Comparison of ENCODE assay signal across 17 cellular contexts in the genomic region with DNA sequence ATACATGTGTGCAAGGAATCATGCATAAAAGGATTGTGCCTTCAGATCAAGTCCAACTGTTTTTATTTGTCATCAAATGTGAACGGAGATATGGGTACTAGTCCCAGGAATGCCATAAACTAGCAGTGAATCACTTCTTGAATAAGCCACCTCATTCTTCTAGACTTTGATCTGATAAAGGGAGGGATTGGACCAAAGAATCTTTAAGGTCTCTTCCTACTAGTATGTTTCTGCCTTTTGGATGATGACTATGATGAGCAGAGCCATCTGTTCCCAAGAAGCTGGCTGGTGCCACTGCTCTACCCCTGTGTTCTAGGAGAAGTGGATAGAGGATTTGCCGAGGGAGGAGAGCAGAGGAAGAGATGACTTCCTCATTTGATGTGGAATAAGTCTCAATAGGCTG. TPM values are rescaled to one million over a fixed set of nuclear protein-coding genes. Genes with fewer than 3 reads are reported as not detected.
DNase-seq lines count a peak whose midpoint lies in the region; ATAC-seq, FAIRE-seq and TF ChIP-seq lines count a peak whose summit lies in the region.
"Had no signal": no experiment of that assay in that cellular context is flagged by ENCODE, and none has a peak within 500 bp of the region (broad histone marks: within the 10 kb centered on the region; RNA-seq: fewer than 3 reads in every experiment).

No MANE protein-coding gene starts in this region.

- H3K27me3 ChIP-seq in astrocyte (ENCODE audit: insufficient read depth, low read length): no peaks in the 10 kb centered on the region
- H3K27me3 ChIP-seq in esophagus squamous epithelium: no peaks in the 10 kb centered on the region
- H3K27me3 ChIP-seq: ovary, upper lobe of left lung had no signal

- ATAC-seq in HG02678 (IDR thresholded peaks at IDR 0.05; ENCODE audit: unreplicated experiment): no peak
- ATAC-seq: Right ventricle myocardium inferior had no signal

- peaks cover 48% of the 10 kb centered on the region for H3K4me1 Mint-ChIP-seq in astrocyte (ENCODE audit: low read depth, unreplicated experiment)

- no peaks in the 10 kb centered on the region for H3K9me3 Mint-ChIP-seq in astrocyte (ENCODE audit: unreplicated experiment)

- no peaks in the 10 kb centered on the region for H4K20me1 ChIP-seq in astrocyte (ENCODE audit: insufficient read depth, low read length)

- H3K36me3 Mint-ChIP-seq in astrocyte (ENCODE audit: low read depth, unreplicated experiment): no peaks in the 10 kb centered on the region

- H3K4me3 Mint-ChIP-seq in astrocyte (ENCODE audit: unreplicated experiment): no peak overlapping the region

- H3K27me3 Mint-ChIP-seq in astrocyte (ENCODE audit: low read depth, unreplicated experiment): no peaks in the 10 kb centered on the region

- peak overlapping the region; percentile 62 for H3K4me2 ChIP-seq in astrocyte (ENCODE audit: low read length)

- H3K27ac Mint-ChIP-seq in astrocyte (ENCODE audit: unreplicated experiment): peak overlapping the region; percentile 38

- H3K4me1 ChIP-seq in astrocyte (ENCODE audit: insufficient read depth, low read length) (peaks cover 64% of the 10 kb centered on the region), esophagus squamous epithelium (no peaks in the 10 kb centered on the region)
- H3K4me1 ChIP-seq: upper lobe of left lung had no signal

- 50 to 61% methylated on average over 2 of the region's 2 CpGs for WGBS in esophagus squamous epithelium, 2 donors

- H3K27ac ChIP-seq in astrocyte (ENCODE audit: low read depth, low read length) (peak overlapping the region; percentile 82), esophagus squamous epithelium (no peak overlapping the region)
- H3K27ac ChIP-seq: ovary, upper lobe of left lung, WERI-Rb-1 had no signal

- no peaks in the 10 kb centered on the region for H3K36me3 ChIP-seq in astrocyte (ENCODE audit: insufficient read depth, low read length)
- no peaks in the 10 kb centered on the region for H3K36me3 ChIP-seq in esophagus squamous epithelium
- H3K36me3 ChIP-seq: ovary, upper lobe of left lung, WERI-Rb-1 had no signal

- no peak for TF ChIP-seq CTCF in astrocyte (IDR thresholded peaks at IDR 0.05; ENCODE audit: insufficient read depth, low read depth, low read length)
- TF ChIP-seq CTCF in GM20000 (IDR thresholded peaks at IDR 0.05; ENCODE audit: extremely low read depth, missing control alignments): no peak
- TF ChIP-seq CTCF in esophagus squamous epithelium (IDR thresholded peaks at IDR 0.05): no peak

- H3K4me3 ChIP-seq in astrocyte (ENCODE audit: insufficient read depth, low read depth, low read length) (no peak overlapping the region), esophagus squamous epithelium (no peak overlapping the region)
- H3K4me3 ChIP-seq: ovary, upper lobe of left lung had no signal

- H2AFZ ChIP-seq in astrocyte (ENCODE audit: low read depth, low read length): no peak overlapping the region

- intact Hi-C loops in esophagus squamous epithelium (cut with DNase I): no loop called here

- H3K9me3 ChIP-seq in astrocyte (ENCODE audit: insufficient read depth, low read depth, low read length) (no peaks in the 10 kb centered on the region), esophagus squamous epithelium (no peaks in the 10 kb centered on the region)
- H3K9me3 ChIP-seq: ovary, upper lobe of left lung had no signal

- H3K9ac ChIP-seq in astrocyte (ENCODE audit: low read length): peak overlapping the region; percentile 54

- DNase-seq in AG08395 (ENCODE audit: low spot score) (peak; percentile 63), LHCN-M2 (ENCODE audit: low read depth) (peak; percentile 96), astrocyte (ENCODE audit: low read depth) (peak; percentile 89), hepatic stellate cell (ENCODE audit: low spot score) (peak; percentile 53), activated T-cell treated with anti-CD3 and anti-CD28 coated beads for 4 hours (no peak), GM20000 (ENCODE audit: low spot score) (no peak), esophagus squamous epithelium (lab: John Stamatoyannopoulos, UW) (no peak)
- DNase-seq: activated CD8-positive, alpha-beta memory T cell treated with anti-CD3 and anti-CD28 coated beads, Interleukin-2, amount 50 U/mL, for 4 hours; effector CD4-positive, alpha-beta T cell; hippocampal formation; NCI-H446 treated with DMSO at 0.1 percent for 48 hours; ovary; stimulated activated CD8-positive, alpha-beta memory T cell treated with anti-CD3 and anti-CD28 coated beads, Interleukin-4, amount 100 ng/mL, for 48 hours; upper lobe of left lung; WERI-Rb-1 had no signal

- peak; percentile 75 for FAIRE-seq in astrocyte (lab: Jason Lieb, UNC)

- no peak for TF ChIP-seq POLR2A in esophagus squamous epithelium (IDR thresholded peaks at IDR 0.05)

- H3K79me2 ChIP-seq in astrocyte (ENCODE audit: insufficient read depth, low read length): no peaks in the 10 kb centered on the region

RNA-seq across cellular contexts. Expression of a gene that starts 28.8 kb away (rescaled TPM):
- total RNA-seq in LHCN-M2 (2014; rRNA removed) (41.1 and 48.2 TPM in 2 replicates), astrocyte (168 and 200 TPM in 2 replicates), esophagus squamous epithelium (10 to 100 TPM; 18.3 to 55.3 (median 29.8) TPM)
- 38.1 TPM for polyA plus RNA-seq in LHCN-M2 (2012)

Comparison
In these comparisons a context has a peak if more than half of its experiments do, and no peak if none do; other contexts are left out.
1. DNase-seq: peak in AG08395 (single experiment), LHCN-M2 (single experiment), astrocyte (single experiment) and hepatic stellate cell (single experiment); none in activated T-cell treated with anti-CD3 and anti-CD28 coated beads for 4 hours (single experiment), GM20000 (single experiment) and esophagus squamous epithelium (single experiment).